Comparison of ENCODE assay signal across 15 cellular contexts in genomic region chr11:125950696-125951645, GRCh38. TPM values are rescaled to one million over a fixed set of nuclear protein-coding genes. Genes with fewer than 3 reads are reported as not detected.
A peak's percentile ranks its signal among the peaks of the same experiment; 100 is the strongest.
DNase-seq lines count a peak whose midpoint lies in the region; ATAC-seq and TF ChIP-seq lines count a peak whose summit lies in the region.
"Had no signal": no experiment of that assay in that cellular context is flagged by ENCODE, and none has a peak within 500 bp of the region (broad histone marks: within the 10 kb centered on the region; RNA-seq: fewer than 3 reads in every experiment).

No MANE protein-coding gene starts in this region.

- peaks cover 5% of the 10 kb centered on the region for H3K27me3 Mint-ChIP-seq in osteocyte (ENCODE audit: unreplicated experiment)
- H3K27me3 Mint-ChIP-seq: activated naive CD4-positive, alpha-beta T cell treated with anti-CD3 and anti-CD28 coated beads, Interleukin-2, amount 50 U/mL, for 24 hours had no signal

- no peaks in the 10 kb centered on the region for H3K4me1 Mint-ChIP-seq in osteocyte (ENCODE audit: unreplicated experiment)
- H3K4me1 Mint-ChIP-seq: activated naive CD4-positive, alpha-beta T cell treated with anti-CD3 and anti-CD28 coated beads, Interleukin-2, amount 50 U/mL, for 24 hours had no signal

- peak overlapping the region; percentile 85 for H3K27ac ChIP-seq in VCaP
- peak overlapping the region in 11 of 12 donors; percentile 27 to 70 (median 44) for H3K27ac ChIP-seq in heart left ventricle

- intact Hi-C loops in heart left ventricle (cut with DNase I): loop anchor here in 1 of 10 donors (10.0 kb wide), 1 partner anchor 114 kb away; the partner anchor contains the start of gene CDON

- H3K4me3 ChIP-seq in heart left ventricle: no peak overlapping the region

- no peak overlapping the region for H3K4me3 Mint-ChIP-seq in osteocyte (ENCODE audit: unreplicated experiment)
- H3K4me3 Mint-ChIP-seq: activated CD8-positive, alpha-beta T cell treated with anti-CD3 and anti-CD28 coated beads for 36 hours; activated naive CD4-positive, alpha-beta T cell treated with anti-CD3 and anti-CD28 coated beads, Interleukin-2, amount 50 U/mL, for 24 hours had no signal

- peak; percentile 83 to 93 (median 90) for ATAC-seq in heart left ventricle
- ATAC-seq in GM18907 (IDR thresholded peaks at IDR 0.05; ENCODE audit: unreplicated experiment): no peak
- ATAC-seq: activated CD8-positive, alpha-beta T cell treated with anti-CD3 and anti-CD28 coated beads for 36 hours had no signal

- no peaks in the 10 kb centered on the region for H3K9me3 Mint-ChIP-seq in osteocyte (ENCODE audit: unreplicated experiment)
- H3K9me3 Mint-ChIP-seq: activated CD8-positive, alpha-beta T cell treated with anti-CD3 and anti-CD28 coated beads for 36 hours; activated naive CD4-positive, alpha-beta T cell treated with anti-CD3 and anti-CD28 coated beads, Interleukin-2, amount 50 U/mL, for 24 hours had no signal

- no peak overlapping the region for H3K27ac Mint-ChIP-seq in osteocyte (ENCODE audit: unreplicated experiment)
- H3K27ac Mint-ChIP-seq: activated CD8-positive, alpha-beta T cell treated with anti-CD3 and anti-CD28 coated beads for 36 hours; activated naive CD4-positive, alpha-beta T cell treated with anti-CD3 and anti-CD28 coated beads, Interleukin-2, amount 50 U/mL, for 24 hours had no signal

- TF ChIP-seq POLR2A in heart left ventricle (IDR thresholded peaks at IDR 0.05): no peak

- no peaks in the 10 kb centered on the region for H3K36me3 ChIP-seq in heart left ventricle

- H3K4me1 ChIP-seq in heart left ventricle: peaks cover 3 to 27% (median 16%) of the 10 kb centered on the region in 12 donors

- H3K27me3 ChIP-seq in heart left ventricle: peaks cover 0 to 7% (median 0%) of the 10 kb centered on the region in 9 donors

- H3K9me3 ChIP-seq in heart left ventricle: no peaks in the 10 kb centered on the region

- WGBS in heart left ventricle, 4 donors: 49 to 69% (median 60%) methylated on average over 12 to 15 of the region's 15 CpGs

- no peak for TF ChIP-seq CTCF in VCaP (conservative IDR thresholded peaks at IDR 0.05)
- no peak for TF ChIP-seq CTCF in heart left ventricle (IDR thresholded peaks at IDR 0.05)
- TF ChIP-seq CTCF in osteocyte (IDR thresholded peaks at IDR 0.05): no peak

- DNase-seq in AG08396 (ENCODE audit: low spot score) (peak; percentile 41), heart left ventricle (peak; percentile 76 to 88 (median 81)), osteocyte (ENCODE audit: extremely low spot score, unreplicated experiment) (peak; percentile 68), NCI-H2171 treated with DMSO at 0.1 percent for 48 hours (lab: John Stamatoyannopoulos, UW) (no peak), NCI-H526 (lab: John Stamatoyannopoulos, UW) (no peak), SIG-M5 (lab: John Stamatoyannopoulos, UW) (no peak)
- DNase-seq: ACHN; activated CD8-positive, alpha-beta T cell treated with anti-CD3 and anti-CD28 coated beads for 36 hours; NCI-H1092; T-helper 1 cell had no signal

- no peaks in the 10 kb centered on the region for H3K36me3 Mint-ChIP-seq in osteocyte (ENCODE audit: unreplicated experiment)
- H3K36me3 Mint-ChIP-seq: activated naive CD4-positive, alpha-beta T cell treated with anti-CD3 and anti-CD28 coated beads, Interleukin-2, amount 50 U/mL, for 24 hours had no signal

RNA-seq across cellular contexts. Expression of gene VSIG10L2, which starts 5.1 kb away (rescaled TPM):
- under 1 TPM in 1 of 9 donors, not detected in 8; 0.21 TPM for total RNA-seq in heart left ventricle
- under 1 TPM; 0.04 to 0.12 TPM for polyA plus RNA-seq in heart left ventricle
- not detected in 2 replicates for total RNA-seq in osteocyte
- total RNA-seq: activated CD8-positive, alpha-beta T cell treated with anti-CD3 and anti-CD28 coated beads for 36 hours; dermis microvascular lymphatic vessel endothelial cell; myocyte had no signal

RNA-seq across cellular contexts. Expression of gene DDX25, which starts 46.7 kb away (rescaled TPM):
- total RNA-seq in heart left ventricle (not detected), osteocyte (not detected in 2 replicates)
- polyA plus RNA-seq in heart left ventricle: not detected
- total RNA-seq: dermis microvascular lymphatic vessel endothelial cell, myocyte had no signal

RNA-seq across cellular contexts. Expression of gene PUS3, which starts 48.0 kb away (rescaled TPM):
- total RNA-seq in heart left ventricle: 1 to 10 TPM; 5.4 to 9.4 (median 8.3) TPM
- 10 to 100 TPM in 1 of 2 donors, 1 to 10 TPM in 1; 6.6 to 11.0 TPM for polyA plus RNA-seq in heart left ventricle
- 10.5 and 14.6 TPM in 2 replicates for total RNA-seq in osteocyte

Comparison
In these comparisons a context has a peak if more than half of its experiments do, and no peak if none do; other contexts are left out.
1. DNase-seq: peak in AG08396 (single experiment), heart left ventricle (5 of 5) and osteocyte (single experiment); none in NCI-H2171 treated with DMSO at 0.1 percent for 48 hours (single experiment), NCI-H526 (0 of 2) and SIG-M5 (single experiment).